Comparison of ENCODE assay signal across 10 cellular contexts in the genomic region with DNA sequence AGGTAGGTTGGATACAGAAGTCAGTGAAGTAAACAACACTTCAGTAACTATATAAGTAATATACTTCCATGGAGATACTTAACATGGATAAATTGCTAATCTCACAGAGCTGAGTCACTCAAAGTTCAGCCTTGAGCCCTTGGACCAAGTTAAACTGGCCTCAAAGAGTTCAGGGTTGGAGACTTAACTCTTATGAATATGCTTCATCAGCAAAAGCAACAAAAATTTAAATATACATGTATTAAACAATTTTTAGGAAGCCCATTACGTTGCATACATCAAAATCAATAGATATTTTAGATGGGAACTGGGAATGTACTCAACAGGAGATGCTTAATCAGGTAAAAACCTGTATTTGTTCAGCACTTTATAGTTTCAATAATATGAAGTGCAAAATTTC. TPM values are rescaled to one million over a fixed set of nuclear protein-coding genes. Genes with fewer than 3 reads are reported as not detected.
"Had no signal": no experiment of that assay in that cellular context is flagged by ENCODE, and none has a peak within 500 bp of the region (broad histone marks: within the 10 kb centered on the region; RNA-seq: fewer than 3 reads in every experiment).

No MANE protein-coding gene starts in this region.

- H3K4me3 ChIP-seq: GM23248 had no signal

- DNase-seq: GM23248, GOT3, H9, HCEC 1CT, Karpas-422, KBM-7 had no signal

- H3K27ac ChIP-seq: GM23248, KMS-11 had no signal

- H3K9ac ChIP-seq: GM23248, KMS-11 had no signal

- FAIRE-seq: H54, HTR-8/SVneo had no signal

- H2AFZ ChIP-seq: GM23248 had no signal

- H3K4me2 ChIP-seq: KMS-11 had no signal

RNA-seq across cellular contexts. Expression of gene KIAA0408, which starts 47.7 kb away (rescaled TPM):
- total RNA-seq: HT-29 had no signal
